ENCODE assay signal across 18 cellular contexts in genomic region chr2:207409525-207409924, GRCh38.
A peak's percentile ranks its signal among the peaks of the same experiment; 100 is the strongest.
DNase-seq lines count a peak whose midpoint lies in the region; ATAC-seq, FAIRE-seq and TF ChIP-seq lines count a peak whose summit lies in the region.
"Had no signal": no experiment of that assay in that cellular context is flagged by ENCODE, and none has a peak within 500 bp of the region (broad histone marks: within the 10 kb centered on the region; RNA-seq: fewer than 3 reads in every experiment).

No MANE protein-coding gene starts in this region.

- TF ChIP-seq POLR2A in H1 (IDR thresholded peaks at IDR 0.05; ENCODE audit: control extremely low read depth in 1 of 2, low read depth in 2 of 2, low read length in 2 of 2): no peak

- H2BK20ac ChIP-seq in H1 (ENCODE audit: low read length): no peak overlapping the region

- H3K4ac ChIP-seq in H1 (replicated peaks; ENCODE audit: insufficient read length, low read depth, low read length) (no peak overlapping the region), neuronal stem cell (ENCODE audit: low read length) (no peak overlapping the region)

- DNase-seq in NCI-H510A treated with DMSO at 0.1 percent for 48 hours (lab: John Stamatoyannopoulos, UW) (peak; percentile 11), NCI-H510A (lab: John Stamatoyannopoulos, UW) (no peak), NCI-H2029 (lab: John Stamatoyannopoulos, UW) (peak; percentile 11), H1 (ENCODE audit: low read depth in 1 of 2, low spot score in 2 of 2) (no peak), neuronal stem cell (ENCODE audit: low spot score) (no peak), BE2C (no peak)
- DNase-seq: ACHN; activated CD4-positive, CD25-positive, alpha-beta regulatory T cell; CD4-positive, alpha-beta T cell; effector CD4-positive, alpha-beta T cell; head of caudate nucleus; kidney; NCI-H2107; occipital lobe; right lobe of liver; stomach had no signal

- H3K27me3 ChIP-seq in H1 (replicated peaks in 1 of 4; ENCODE audit: control insufficient read depth in 3 of 4, extremely low read depth in 1 of 4, insufficient read depth in 3 of 4, low read length in 3 of 4) (no peaks in the 10 kb centered on the region), neuronal stem cell (ENCODE audit: control insufficient read depth in 3 of 3, insufficient read depth in 3 of 3, low read depth in 1 of 3, low read length in 3 of 3) (no peaks in the 10 kb centered on the region), BE2C (no peaks in the 10 kb centered on the region)
- H3K27me3 ChIP-seq: right lobe of liver, stomach had no signal

- H3K4me1 ChIP-seq in H1 (replicated peaks in 1 of 4; ENCODE audit: control insufficient read depth in 3 of 4, insufficient read depth in 4 of 4, low read length in 3 of 4): peaks cover 0 to 21% (median 8%) of the 10 kb centered on the region in 4 experiments; a peak in 5 of 7 replicates
- H3K4me1 ChIP-seq in neuronal stem cell (ENCODE audit: control insufficient read depth in 2 of 2, insufficient read depth in 1 of 2, low read depth in 1 of 2, low read length in 2 of 2): peaks cover 2 to 26% of the 10 kb centered on the region in 2 donors
- H3K4me1 ChIP-seq in BE2C: peaks cover 50% of the 10 kb centered on the region

- ATAC-seq in HG03175 (IDR thresholded peaks at IDR 0.05; ENCODE audit: unreplicated experiment) (no peak), GM21825 (IDR thresholded peaks at IDR 0.05; ENCODE audit: unreplicated experiment) (no peak)

- H3K9ac ChIP-seq in H1 (replicated peaks in 1 of 4; ENCODE audit: extremely low read depth in 1 of 4, low read depth in 3 of 4, low read length in 3 of 4) (no peak overlapping the region; a peak in 1 of 7 replicates), neuronal stem cell (ENCODE audit: low read depth, low read length, poor library complexity) (no peak overlapping the region)

- TF ChIP-seq EP300 in H1 (IDR thresholded peaks at IDR 0.05; ENCODE audit: borderline replicate concordance in 1 of 2, low read depth in 2 of 2, low read length in 2 of 2): no peak

- no peaks in the 10 kb centered on the region for H3K36me3 ChIP-seq in H1 (ENCODE audit: control insufficient read depth in 2 of 4, insufficient read depth in 4 of 4, low read length in 3 of 4)
- no peaks in the 10 kb centered on the region for H3K36me3 ChIP-seq in neuronal stem cell (replicated peaks in 1 of 2; ENCODE audit: control insufficient read depth in 2 of 2, insufficient read depth in 2 of 2, low read length in 2 of 2)
- H3K36me3 ChIP-seq in BE2C: no peaks in the 10 kb centered on the region
- H3K36me3 ChIP-seq: right lobe of liver, stomach had no signal

- H3K79me2 ChIP-seq in H1 (ENCODE audit: control insufficient read depth in 1 of 2, insufficient read depth in 2 of 2, low read length in 2 of 2): no peaks in the 10 kb centered on the region

- H2AFZ ChIP-seq in H1 (ENCODE audit: low read length) (peak overlapping the region; percentile 3; the same call in 1 of the 2 replicates), neuronal stem cell (ENCODE audit: low read length) (peak overlapping the region; percentile 74)

- H2AK5ac ChIP-seq in H1 (ENCODE audit: low read depth, low read length): no peak overlapping the region
- no peak overlapping the region for H2AK5ac ChIP-seq in neuronal stem cell (ENCODE audit: low read depth, low read length)

- TF ChIP-seq CTCF in H1 (IDR thresholded peaks at IDR 0.05; ENCODE audit: control extremely low read depth in 1 of 3, insufficient read depth in 1 of 3, low read depth in 1 of 3, low read length in 3 of 3): no peak
- TF ChIP-seq CTCF in BE2C (IDR thresholded peaks at IDR 0.05; ENCODE audit: low read depth, low read length): no peak

- H3K23ac ChIP-seq in H1 (ENCODE audit: insufficient read length): no peak overlapping the region
- no peak overlapping the region for H3K23ac ChIP-seq in neuronal stem cell (ENCODE audit: low read depth, low read length, poor library complexity)

- CTCF ChIA-PET in H1 (lab: Charles Lee; ENCODE audit: partially characterized antibody): interaction anchor here (1.2 kb wide), 1 partner anchor 64 kb away, joined by 3 read pairs; no protein-coding TSS in a partner anchor

- H4K20me1 ChIP-seq in H1 (replicated peaks in 1 of 2; ENCODE audit: control insufficient read depth in 1 of 2, insufficient read depth in 2 of 2, low read length in 2 of 2): no peaks in the 10 kb centered on the region

- no peaks in the 10 kb centered on the region for H3K23me2 ChIP-seq in H1 (ENCODE audit: low read depth, low read length)

- H4K91ac ChIP-seq in H1 (replicated peaks; ENCODE audit: insufficient read length, low read length) (no peak overlapping the region), neuronal stem cell (ENCODE audit: low read depth, low read length, poor library complexity) (no peak overlapping the region)

- H2BK12ac ChIP-seq in H1 (ENCODE audit: low read depth, low read length): no peak overlapping the region
- no peak overlapping the region for H2BK12ac ChIP-seq in neuronal stem cell (ENCODE audit: low read length)

- H2BK120ac ChIP-seq in H1 (replicated peaks; ENCODE audit: low read depth, low read length) (no peak overlapping the region), neuronal stem cell (ENCODE audit: low read depth, low read length) (no peak overlapping the region)

- H3K4me2 ChIP-seq in H1 (ENCODE audit: insufficient read depth in 1 of 2, low read depth in 2 of 2, low read length in 2 of 2): no peak overlapping the region
- H3K4me2 ChIP-seq in neuronal stem cell (ENCODE audit: insufficient read depth, low read length, poor library complexity, severe bottlenecking): no peak overlapping the region

- H4K5ac ChIP-seq in H1 (ENCODE audit: insufficient read length, low read depth, low read length): no peak overlapping the region

- no peaks in the 10 kb centered on the region for H3K79me1 ChIP-seq in H1 (ENCODE audit: low read depth, low read length)
- H3K79me1 ChIP-seq in neuronal stem cell (ENCODE audit: low read depth, low read length): no peaks in the 10 kb centered on the region

- POLR2A ChIA-PET in H1 (lab: Charles Lee; ENCODE audit: partially characterized antibody): no interaction called here

- no peak for TF ChIP-seq RAD21 in H1 (IDR thresholded peaks at IDR 0.05 in 1 of 2, conservative IDR thresholded peaks at IDR 0.05 in 1 of 2; ENCODE audit: low read depth in 2 of 2, low read length in 2 of 2)

- H3K9me3 ChIP-seq in H1 (ENCODE audit: insufficient read depth in 2 of 2, low read depth in 1 of 2, low read length in 1 of 2): no peaks in the 10 kb centered on the region
- H3K9me3 ChIP-seq in neuronal stem cell (replicated peaks in 1 of 2; ENCODE audit: control insufficient read depth in 2 of 2, insufficient read depth in 1 of 2, low read depth in 1 of 2, low read length in 2 of 2): no peaks in the 10 kb centered on the region
- H3K9me3 ChIP-seq in BE2C: no peaks in the 10 kb centered on the region
- H3K9me3 ChIP-seq: right lobe of liver, stomach had no signal

- H3K56ac ChIP-seq in H1 (replicated peaks; ENCODE audit: insufficient read length, low read depth, low read length): no peak overlapping the region

- no peak overlapping the region for H2BK15ac ChIP-seq in H1 (ENCODE audit: low read length)
- H2BK15ac ChIP-seq in neuronal stem cell (ENCODE audit: low read length): no peak overlapping the region

- H3K14ac ChIP-seq in H1 (ENCODE audit: insufficient read length) (no peak overlapping the region), neuronal stem cell (ENCODE audit: low read length) (no peak overlapping the region)

- no peak overlapping the region for H3K4me3 ChIP-seq in H1 (ENCODE audit: extremely low read depth in 1 of 4, insufficient read depth in 2 of 4, low read depth in 3 of 4, low read length in 4 of 4)
- H3K4me3 ChIP-seq in neuronal stem cell (ENCODE audit: low read length in 2 of 2): no peak overlapping the region
- H3K4me3 ChIP-seq in BE2C (ENCODE audit: low read depth, low read length): no peak overlapping the region
- H3K4me3 ChIP-seq: right lobe of liver, stomach had no signal

- FAIRE-seq in H1 (lab: Jason Lieb, UNC): no peak
- FAIRE-seq: kidney had no signal

- H3K18ac ChIP-seq in H1 (ENCODE audit: extremely low read depth, low read length) (no peak overlapping the region), neuronal stem cell (ENCODE audit: low read length) (no peak overlapping the region)

- H2BK5ac ChIP-seq in H1 (ENCODE audit: low read depth, low read length): no peak overlapping the region
- no peak overlapping the region for H2BK5ac ChIP-seq in neuronal stem cell (ENCODE audit: low read length)

- H3K27ac ChIP-seq in H1 (ENCODE audit: low read depth, low read length) (no peak overlapping the region), neuronal stem cell (replicated peaks; ENCODE audit: low read length) (no peak overlapping the region)
- H3K27ac ChIP-seq: right lobe of liver had no signal

- H4K8ac ChIP-seq in H1 (ENCODE audit: extremely low read depth, insufficient read depth, low read length): no peak overlapping the region
- H4K8ac ChIP-seq in neuronal stem cell (ENCODE audit: low read depth, low read length): no peak overlapping the region

- 84% methylated on average over 4 of the region's 4 CpGs; no CpG with 5 or more reads in 1 of the 2 experiments for WGBS in H1 (ENCODE audit: extremely low coverage in 1 of 2, insufficient coverage in 1 of 2, insufficient read length in 1 of 2, insufficient replicate concordance in 2 of 2, low coverage in 1 of 2, low lambda C conversion rate in 2 of 2, missing lambda C conversion rate in 1 of 2), 2 experiments
- WGBS in neuronal stem cell (ENCODE audit: extremely low coverage in 2 of 2, insufficient read length in 2 of 2, insufficient replicate concordance in 1 of 2), 2 donors: no CpG with 5 or more reads among the region's 4 CpGs

TF ChIP-seq in H1, 55 proteins besides CTCF, POLR2A, EP300 and RAD21 (continues in another document):
- no peak for TF ChIP-seq ASH2L (IDR thresholded peaks at IDR 0.05; ENCODE audit: low read length)
- TF ChIP-seq TAF7 (optimal IDR thresholded peaks at IDR 0.05; ENCODE audit: borderline replicate concordance, low read depth, low read length): no peak
- no peak for TF ChIP-seq CBX8 (IDR thresholded peaks at IDR 0.05; ENCODE audit: borderline replicate concordance, low read depth, low read length)
- TF ChIP-seq ZNF274 (IDR thresholded peaks at IDR 0.05; ENCODE audit: borderline replicate concordance, extremely low read depth, low read length): no peak
- no peak for TF ChIP-seq KDM4A (IDR thresholded peaks at IDR 0.05; ENCODE audit: low read depth, low read length, severe bottlenecking)
- no peak for TF ChIP-seq YY1 (IDR thresholded peaks at IDR 0.05; ENCODE audit: low read depth, low read length)
- no peak for TF ChIP-seq TAF1 (IDR thresholded peaks at IDR 0.05; ENCODE audit: low read depth, low read length)
- TF ChIP-seq CBX5 (IDR thresholded peaks at IDR 0.05; ENCODE audit: low read depth, low read length): no peak
- no peak for TF ChIP-seq MAX (IDR thresholded peaks at IDR 0.05)
- no peak for TF ChIP-seq MAFK (IDR thresholded peaks at IDR 0.05; ENCODE audit: low read depth, low read length)
- no peak for TF ChIP-seq KDM1A (IDR thresholded peaks at IDR 0.05; ENCODE audit: borderline replicate concordance, low read length)

Comparison
In these comparisons a context has a peak if more than half of its experiments do, and no peak if none do; other contexts are left out.
1. DNase-seq: peak in NCI-H510A treated with DMSO at 0.1 percent for 48 hours (single experiment) and NCI-H2029 (single experiment); none in NCI-H510A (single experiment), H1 (0 of 2), neuronal stem cell (single experiment) and BE2C (single experiment).